12 cellular contexts compared by ENCODE assay signal in genomic region chr7:100567045-100567730, GRCh38. TPM values are rescaled to one million over a fixed set of nuclear protein-coding genes. Genes with fewer than 3 reads are reported as not detected.
DNase-seq lines count a peak whose midpoint lies in the region; ATAC-seq and TF ChIP-seq lines count a peak whose summit lies in the region.
"Had no signal": no experiment of that assay in that cellular context is flagged by ENCODE, and none has a peak within 500 bp of the region (broad histone marks: within the 10 kb centered on the region; RNA-seq: fewer than 3 reads in every experiment).

No MANE protein-coding gene starts in this region.

- H3K27ac ChIP-seq in SK-N-SH (ENCODE audit: low read depth in 2 of 2, low read length in 1 of 2) (peak overlapping the region in 1 of 2 experiments; percentile 14; a peak in 1 of 4 replicates), spleen (peak overlapping the region; percentile 27 to 85 (median 68))
- H3K27ac ChIP-seq: foreskin keratinocyte had no signal

- TF ChIP-seq CTCF in SK-N-SH (IDR thresholded peaks at IDR 0.05): no peak
- no peak for TF ChIP-seq CTCF in Loucy (conservative IDR thresholded peaks at IDR 0.05; ENCODE audit: low read length)
- no peak for TF ChIP-seq CTCF in choroid plexus epithelial cell (conservative IDR thresholded peaks at IDR 0.05; ENCODE audit: low read depth, low read length)
- no peak for TF ChIP-seq CTCF in spleen (IDR thresholded peaks at IDR 0.05 in 8 of 11, conservative IDR thresholded peaks at IDR 0.05 in 3 of 11)

- H3K27me3 ChIP-seq in SK-N-SH (ENCODE audit: insufficient read depth): no peaks in the 10 kb centered on the region
- no peaks in the 10 kb centered on the region for H3K27me3 ChIP-seq in Loucy (ENCODE audit: insufficient read depth, low read length, poor library complexity, severe bottlenecking)
- H3K27me3 ChIP-seq in spleen (replicated peaks in 1 of 7): peaks cover 0 to 17% (median 0%) of the 10 kb centered on the region in 7 donors

- ATAC-seq in SK-N-SH treated with all-trans-retinoic acid at 6 μM for 48 hours (0 out of 3 replicates have a peak, but pooled peaks have one; percentile 1), HG02884 (IDR thresholded peaks at IDR 0.05; ENCODE audit: unreplicated experiment) (no peak)
- ATAC-seq: foreskin keratinocyte had no signal

- POLR2A ChIA-PET in SK-N-SH (lab: Yijun Ruan, JAX): interaction anchor here (1.0 to 1.8 kb wide), 2 partner anchors 19 to 36 kb away, joined by 5 read pairs; partner anchors contain the start of genes FBXO24 and LRCH4

- peaks cover 0 to 3% of the 10 kb centered on the region in 2 experiments for H3K36me3 ChIP-seq in SK-N-SH (replicated peaks in 1 of 2; ENCODE audit: control insufficient read depth in 1 of 2, insufficient read depth in 2 of 2, low read length in 1 of 2)
- no peaks in the 10 kb centered on the region for H3K36me3 ChIP-seq in Loucy (ENCODE audit: insufficient read depth, low read length)
- H3K36me3 ChIP-seq in spleen: peaks cover 0 to 33% (median 11%) of the 10 kb centered on the region in 6 donors

- DNase-seq in SK-N-SH (no peak), choroid plexus epithelial cell (ENCODE audit: low read depth) (peak; percentile 33), spleen (peak; percentile 56), OCI-M1 (lab: John Stamatoyannopoulos, UW) (no peak), KG1 (lab: John Stamatoyannopoulos, UW) (no peak)
- DNase-seq: activated CD4-positive, alpha-beta T cell treated with anti-CD3 and anti-CD28 coated beads, Interleukin-2, amount 50 U/mL, for 4 hours; foreskin keratinocyte; KBM-7 had no signal

- H3K9ac ChIP-seq in SK-N-SH (no peak overlapping the region), Loucy (ENCODE audit: low read depth, low read length, poor library complexity, severe bottlenecking) (peak overlapping the region; percentile 5)

- H3F3A ChIP-seq in SK-N-SH (replicated peaks; ENCODE audit: insufficient read depth): peaks cover 9% of the 10 kb centered on the region
- no peaks in the 10 kb centered on the region for H3F3A ChIP-seq in Loucy (ENCODE audit: low read depth)

- TF ChIP-seq RAD21 in SK-N-SH (IDR thresholded peaks at IDR 0.05; ENCODE audit: low read length): no peak

- no peak overlapping the region for H2AFZ ChIP-seq in SK-N-SH (ENCODE audit: low read depth)
- no peak overlapping the region for H2AFZ ChIP-seq in Loucy (ENCODE audit: low read length)

- intact Hi-C loops in spleen (cut with DNase I; ENCODE audit: low total_unique reads): no loop called here

- CTCF ChIA-PET in SK-N-SH (lab: Yijun Ruan, JAX): interaction anchor here (1.0 to 16.6 kb wide), 13 partner anchors 8 to 157 kb away, joined by 3 to 398 read pairs (median 30); partner anchors contain the start of genes AGFG2, FBXO24, GIGYF1 and LRCH4

- peaks cover 0 to 44% of the 10 kb centered on the region in 2 experiments; a peak in 1 of 4 replicates for H3K4me1 ChIP-seq in SK-N-SH (ENCODE audit: control insufficient read depth in 1 of 2, insufficient read depth in 2 of 2, low read depth in 1 of 2, low read length in 1 of 2)
- peaks cover 36% of the 10 kb centered on the region for H3K4me1 ChIP-seq in Loucy (ENCODE audit: insufficient read depth, low read length, poor library complexity, severe bottlenecking)
- peaks cover 30 to 78% (median 58%) of the 10 kb centered on the region in 6 donors for H3K4me1 ChIP-seq in spleen
- H3K4me1 ChIP-seq: foreskin keratinocyte had no signal

- no peaks in the 10 kb centered on the region for H3K9me3 ChIP-seq in SK-N-SH
- no peaks in the 10 kb centered on the region for H3K9me3 ChIP-seq in Loucy (ENCODE audit: insufficient read depth, low read depth, low read length)
- no peaks in the 10 kb centered on the region for H3K9me3 ChIP-seq in spleen

- 71% methylated on average over 9 of the region's 11 CpGs for WGBS in SK-N-SH (ENCODE audit: low lambda C conversion rate)
- WGBS in spleen, 5 donors: 63 to 73% (median 70%) methylated on average over 8 to 11 of the region's 11 CpGs

- no peak overlapping the region for H3K4me2 ChIP-seq in SK-N-SH
- H3K4me2 ChIP-seq in Loucy (ENCODE audit: low read depth, low read length, poor library complexity, severe bottlenecking): peak overlapping the region; percentile 59

- no peaks in the 10 kb centered on the region for H3K9me2 ChIP-seq in SK-N-SH
- H3K9me2 ChIP-seq in Loucy (replicated peaks; ENCODE audit: low read depth, low read length): no peaks in the 10 kb centered on the region

- TF ChIP-seq POLR2A in spleen (IDR thresholded peaks at IDR 0.05): no peak

- no peaks in the 10 kb centered on the region for H3K79me2 ChIP-seq in SK-N-SH (ENCODE audit: insufficient read depth)
- no peaks in the 10 kb centered on the region for H3K79me2 ChIP-seq in Loucy (ENCODE audit: insufficient read depth, low read length)

- H4K20me1 ChIP-seq in SK-N-SH (ENCODE audit: insufficient read depth) (no peaks in the 10 kb centered on the region), Loucy (ENCODE audit: insufficient read depth, low read length, poor library complexity, severe bottlenecking) (no peaks in the 10 kb centered on the region)

- H3K4me3 ChIP-seq in SK-N-SH (ENCODE audit: low read depth in 2 of 2, low read length in 1 of 2): no peak overlapping the region
- peak overlapping the region; percentile 39 for H3K4me3 ChIP-seq in Loucy (ENCODE audit: low read length, poor library complexity, severe bottlenecking)
- no peak overlapping the region for H3K4me3 ChIP-seq in choroid plexus epithelial cell (ENCODE audit: low read depth, low read length)
- H3K4me3 ChIP-seq in spleen: no peak overlapping the region

- TF ChIP-seq EP300 in SK-N-SH (IDR thresholded peaks at IDR 0.05; ENCODE audit: borderline replicate concordance in 1 of 2, low read depth in 1 of 2, low read length in 1 of 2): no peak

TF ChIP-seq in SK-N-SH, 30 proteins besides CTCF, POLR2A, EP300 and RAD21 (continues in another document):
- TF ChIP-seq IRF3 (IDR thresholded peaks at IDR 0.05; ENCODE audit: low read depth, low read length) (no peak), EZH2phosphoT487 (IDR thresholded peaks at IDR 0.05; ENCODE audit: borderline replicate concordance, low read depth) (no peak), POLR2AphosphoS5 (IDR thresholded peaks at IDR 0.05; ENCODE audit: low read depth, low read length) (no peak), RCOR1 (IDR thresholded peaks at IDR 0.05; ENCODE audit: low read length) (no peak), FOSL2 (IDR thresholded peaks at IDR 0.05; ENCODE audit: borderline replicate concordance, low read depth) (no peak), YY1 (IDR thresholded peaks at IDR 0.05; ENCODE audit: low read depth) (no peak), FOXM1 (IDR thresholded peaks at IDR 0.05; ENCODE audit: low read depth) (no peak)
- TF ChIP-seq, protein P1, sequence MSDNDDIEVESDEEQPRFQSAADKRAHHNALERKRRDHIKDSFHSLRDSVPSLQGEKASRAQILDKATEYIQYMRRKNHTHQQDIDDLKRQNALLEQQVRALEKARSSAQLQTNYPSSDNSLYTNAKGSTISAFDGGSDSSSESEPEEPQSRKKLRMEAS (IDR thresholded peaks at IDR 0.05; ENCODE audit: low read depth): no peak

RNA-seq across cellular contexts. Expression of gene SAP25, which starts 6.5 kb away (rescaled TPM):
- 1.0 and 1.2 TPM in 2 replicates for polyA plus RNA-seq in SK-N-SH (2012; rRNA removed)
- 0.18 TPM in 1 of 2 replicates, not detected in the other for polyA plus RNA-seq in SK-N-SH (2012; cell fraction: cytosol; rRNA removed)
- polyA plus RNA-seq in SK-N-SH (2012; cell fraction: nucleus; rRNA removed): 8.7 and 22.8 TPM in 2 replicates
- 10 to 100 TPM; 11.0 to 28.4 (median 21.1) TPM for total RNA-seq in spleen
- 10 to 100 TPM; 25.3 to 75.6 (median 50.6) TPM for polyA plus RNA-seq in spleen
- total RNA-seq: foreskin keratinocyte, skeletal muscle tissue had no signal

RNA-seq across cellular contexts. Expression of gene LRCH4, which starts 18.7 kb away (rescaled TPM):
- polyA plus RNA-seq in SK-N-SH (2012; rRNA removed): 24.2 and 29.8 TPM in 2 replicates
- polyA plus RNA-seq in SK-N-SH (2012; cell fraction: cytosol; rRNA removed): 6.4 and 8.9 TPM in 2 replicates
- polyA plus RNA-seq in SK-N-SH (2012; cell fraction: nucleus; rRNA removed): 189 and 213 TPM in 2 replicates
- total RNA-seq in spleen: 100 to 1,000 TPM; 145 to 333 (median 186) TPM
- 100 to 1,000 TPM; 151 to 310 (median 269) TPM for polyA plus RNA-seq in spleen

RNA-seq across cellular contexts. Expression of gene FBXO24, which starts 18.9 kb away (rescaled TPM):
- 0.71 and 0.94 TPM in 2 replicates for polyA plus RNA-seq in SK-N-SH (2012; rRNA removed)
- polyA plus RNA-seq in SK-N-SH (2012; cell fraction: cytosol; rRNA removed): 0.52 and 0.54 TPM in 2 replicates
- 3.3 and 3.7 TPM in 2 replicates for polyA plus RNA-seq in SK-N-SH (2012; cell fraction: nucleus; rRNA removed)
- total RNA-seq in spleen: 1 to 10 TPM in 4 of 7 donors, under 1 TPM in 2, not detected in 1; 0.54 to 1.5 (median 1.2) TPM
- polyA plus RNA-seq in spleen: 1 to 10 TPM in 2 of 3 donors, under 1 TPM in 1; 0.67 to 1.6 (median 1.2) TPM

RNA-seq across cellular contexts. Expression of gene AGFG2, which starts 28.2 kb away (rescaled TPM):
- polyA plus RNA-seq in SK-N-SH (2012; rRNA removed) (16.1 and 23.1 TPM in 2 replicates), spleen (10 to 100 TPM; 14.2 to 57.1 (median 17.4) TPM)
- polyA plus RNA-seq in SK-N-SH (2012; cell fraction: cytosol; rRNA removed): 9.1 and 10.0 TPM in 2 replicates
- polyA plus RNA-seq in SK-N-SH (2012; cell fraction: nucleus; rRNA removed): 29.2 and 35.1 TPM in 2 replicates
- 100 to 1,000 TPM in 1 of 7 donors, 10 to 100 TPM in 6; 28.2 to 110 (median 52.3) TPM for total RNA-seq in spleen

RNA-seq across cellular contexts. Expression of gene PCOLCE, which starts 35.0 kb away (rescaled TPM):
- polyA plus RNA-seq in SK-N-SH (2012; rRNA removed) (190 and 448 TPM in 2 replicates), spleen (10 to 100 TPM; 29.0 to 38.7 (median 30.2) TPM)
- 153 and 201 TPM in 2 replicates for polyA plus RNA-seq in SK-N-SH (2012; cell fraction: cytosol; rRNA removed)
- polyA plus RNA-seq in SK-N-SH (2012; cell fraction: nucleus; rRNA removed): 1,146 and 1,459 TPM in 2 replicates
- 10 to 100 TPM in 6 of 7 donors, 1 to 10 TPM in 1; 7.1 to 31.4 (median 21.9) TPM for total RNA-seq in spleen

Comparison
In these comparisons a context has a peak if more than half of its experiments do, and no peak if none do; other contexts are left out.
1. DNase-seq: peak in choroid plexus epithelial cell (single experiment) and spleen (single experiment); none in SK-N-SH (single experiment), OCI-M1 (single experiment) and KG1 (single experiment).